Comparison of ENCODE assay signal across 12 cellular contexts in the genomic region with DNA sequence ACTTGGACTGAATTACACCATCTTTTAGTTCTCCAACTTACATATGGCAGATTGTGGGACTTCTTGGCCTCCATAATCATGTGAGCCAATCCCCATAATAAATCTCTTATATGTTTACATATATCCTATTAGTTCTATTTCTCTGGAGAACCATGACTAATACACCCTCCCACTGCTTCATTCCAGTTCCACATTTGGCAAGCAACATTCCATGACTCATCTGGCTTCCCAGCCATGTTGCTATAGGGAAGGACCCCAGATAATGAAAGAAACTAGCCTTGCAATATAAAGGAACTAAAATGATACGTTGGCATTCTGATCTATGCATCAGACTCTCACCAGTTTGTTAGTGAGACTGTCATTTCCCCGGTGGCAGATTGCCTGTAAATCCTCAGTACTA. TPM values are rescaled to one million over a fixed set of nuclear protein-coding genes. Genes with fewer than 3 reads are reported as not detected.
DNase-seq lines count a peak whose midpoint lies in the region; ATAC-seq, FAIRE-seq and TF ChIP-seq lines count a peak whose summit lies in the region.
"Had no signal": no experiment of that assay in that cellular context is flagged by ENCODE, and none has a peak within 500 bp of the region (broad histone marks: within the 10 kb centered on the region; RNA-seq: fewer than 3 reads in every experiment).

No MANE protein-coding gene starts in this region.

- POLR2A ChIA-PET in endothelial cell of umbilical vein (lab: Charles Lee), result no interaction called here

- no peaks in the 10 kb centered on the region for H3K9me1 ChIP-seq in endothelial cell of umbilical vein (replicated peaks; ENCODE audit: control insufficient read depth, extremely low read depth, insufficient read depth, low read length)

- FAIRE-seq in endothelial cell of umbilical vein (lab: Jason Lieb, UNC), result peak; percentile 87

- DNase-seq in Daoy (ENCODE audit: low read depth) (peak; percentile 85), NCI-H226 (peak; percentile 94), endothelial cell of umbilical vein (ENCODE audit: low read depth, low spot score) (peak; percentile 86), omental fat pad (ENCODE audit: low spot score) (no peak), type B pancreatic cell (ENCODE audit: extremely low spot score, unreplicated experiment) (no peak), NCI-H1417 treated with DMSO at 0.1 percent for 48 hours (lab: John Stamatoyannopoulos, UW) (no peak)
- no peak for DNase-seq in activated effector memory CD4-positive, alpha-beta T cell treated with anti-CD3 and anti-CD28 coated beads, Interleukin-2, amount 50 U/mL, for 16 hours
- DNase-seq: activated naive CD4-positive, alpha-beta T cell treated with anti-CD3 and anti-CD28 coated beads for 36 hours; GDM1; naive B cell; WERI-Rb-1 had no signal

- peaks cover 4% of the 10 kb centered on the region for H3K4me1 Mint-ChIP-seq in type B pancreatic cell (ENCODE audit: unreplicated experiment)
- H3K4me1 Mint-ChIP-seq: naive B cell had no signal

- no TSS peak for BruUV-seq in endothelial cell of umbilical vein (replicated peaks; lab: Mats Ljungman, UMichigan)

- H3K9me3 ChIP-seq in endothelial cell of umbilical vein (replicated peaks; ENCODE audit: control insufficient read depth, insufficient read depth, low read length), result no peaks in the 10 kb centered on the region

- no peak overlapping the region for H3K4me2 ChIP-seq in endothelial cell of umbilical vein (ENCODE audit: insufficient read depth, low read length)

- H3K9me3 Mint-ChIP-seq in type B pancreatic cell, result peaks cover 5% of the 10 kb centered on the region
- H3K9me3 Mint-ChIP-seq: activated naive CD4-positive, alpha-beta T cell treated with anti-CD3 and anti-CD28 coated beads for 36 hours had no signal

- H3K27me3 Mint-ChIP-seq in type B pancreatic cell, result no peaks in the 10 kb centered on the region

- dilution Hi-C loops in endothelial cell of umbilical vein (cut with MboI; ENCODE audit: extremely low pct_ligation_motif_present, low sequenced_read_pairs), result no loop called here

- no peaks in the 10 kb centered on the region for H3K36me3 ChIP-seq in endothelial cell of umbilical vein (ENCODE audit: control insufficient read depth in 2 of 2, extremely low read depth in 1 of 2, insufficient read depth in 2 of 2, low read length in 2 of 2)
- H3K36me3 ChIP-seq: WERI-Rb-1 had no signal

- no peak overlapping the region for H3K4me3 Mint-ChIP-seq in type B pancreatic cell
- H3K4me3 Mint-ChIP-seq: activated naive CD4-positive, alpha-beta T cell treated with anti-CD3 and anti-CD28 coated beads for 36 hours; naive B cell had no signal

- H4K20me1 ChIP-seq in endothelial cell of umbilical vein (replicated peaks; ENCODE audit: control insufficient read depth, extremely low read depth, insufficient read depth, low read length), result no peaks in the 10 kb centered on the region

- no peaks in the 10 kb centered on the region for H3K79me2 ChIP-seq in endothelial cell of umbilical vein (ENCODE audit: control insufficient read depth, insufficient read depth, low read length)

- H3K9ac ChIP-seq in endothelial cell of umbilical vein (replicated peaks; ENCODE audit: extremely low read depth, insufficient read depth, low read length), result no peak overlapping the region

- peak overlapping the region; percentile 24 for H2AFZ ChIP-seq in endothelial cell of umbilical vein (ENCODE audit: low read depth, low read length)

- no peaks in the 10 kb centered on the region for H3K27me3 ChIP-seq in endothelial cell of umbilical vein (ENCODE audit: control insufficient read depth in 2 of 2, insufficient read depth in 2 of 2, low read length in 2 of 2)

- no peak overlapping the region for H3K27ac ChIP-seq in endothelial cell of umbilical vein (ENCODE audit: insufficient read depth, low read depth, low read length)
- H3K27ac ChIP-seq: WERI-Rb-1 had no signal

- CTCF ChIA-PET in endothelial cell of umbilical vein (lab: Charles Lee), result interaction anchor here (1.6 kb wide), 1 partner anchor 34 kb away, joined by 3 read pairs; no protein-coding TSS in a partner anchor

- TF ChIP-seq POLR2A in endothelial cell of umbilical vein (IDR thresholded peaks at IDR 0.05; ENCODE audit: low read depth, low read length), result no peak

- peak; percentile 84 for ATAC-seq in omental fat pad (ENCODE audit: low FRiP score)
- no peak for ATAC-seq in HG02763 (IDR thresholded peaks at IDR 0.05; ENCODE audit: unreplicated experiment)

- no peak overlapping the region for H3K4me3 ChIP-seq in endothelial cell of umbilical vein (replicated peaks in 1 of 3; ENCODE audit: insufficient read depth in 1 of 3, low read depth in 1 of 3, low read length in 3 of 3)

- no peaks in the 10 kb centered on the region for H3K36me3 Mint-ChIP-seq in type B pancreatic cell
- H3K36me3 Mint-ChIP-seq: naive B cell had no signal

- H3K27ac Mint-ChIP-seq in type B pancreatic cell, result no peak overlapping the region
- H3K27ac Mint-ChIP-seq: activated naive CD4-positive, alpha-beta T cell treated with anti-CD3 and anti-CD28 coated beads for 36 hours; naive B cell had no signal

- intact Hi-C loops in endothelial cell of umbilical vein (cut with micrococcal nuclease), result no loop called here

- no peaks in the 10 kb centered on the region for H3K4me1 ChIP-seq in endothelial cell of umbilical vein (ENCODE audit: control insufficient read depth, extremely low read depth, insufficient read depth, low read length)

- TF ChIP-seq CTCF in endothelial cell of umbilical vein (IDR thresholded peaks at IDR 0.05; ENCODE audit: extremely low read depth in 1 of 2, insufficient read depth in 1 of 2, low read depth in 1 of 2, low read length in 2 of 2) (no peak), omental fat pad (IDR thresholded peaks at IDR 0.05) (no peak), type B pancreatic cell (conservative IDR thresholded peaks at IDR 0.05) (no peak)

TF ChIP-seq in endothelial cell of umbilical vein, 7 proteins besides CTCF, POLR2A, EP300 and RAD21:
- TF ChIP-seq MYC (IDR thresholded peaks at IDR 0.05; ENCODE audit: low read depth, low read length) (no peak), EZH2 (IDR thresholded peaks at IDR 0.05; ENCODE audit: borderline replicate concordance, low read depth, low read length, severe bottlenecking) (no peak), POLR2AphosphoS5 (IDR thresholded peaks at IDR 0.05; ENCODE audit: insufficient read depth, low read depth, low read length) (no peak), GATA2 (IDR thresholded peaks at IDR 0.05; ENCODE audit: insufficient read depth, insufficient read length, low read depth, low read length) (no peak), MAX (IDR thresholded peaks at IDR 0.05; ENCODE audit: insufficient read depth, insufficient read length) (no peak), FOS (IDR thresholded peaks at IDR 0.05; ENCODE audit: borderline replicate concordance, insufficient read depth, low read length) (peak; percentile 90), JUN (IDR thresholded peaks at IDR 0.05; ENCODE audit: borderline replicate concordance, insufficient read depth, insufficient read length, low read depth) (peak; percentile 80)

RNA-seq across cellular contexts. Expression of gene ACOD1, which starts 10.9 kb away (rescaled TPM):
- not detected in 2 replicates for total RNA-seq in Daoy (2014; rRNA removed; shearing (Covaris generic))
- not detected in 2 replicates for total RNA-seq in endothelial cell of umbilical vein
- not detected in 2 replicates for polyA plus RNA-seq in endothelial cell of umbilical vein
- polyA plus RNA-seq in endothelial cell of umbilical vein (2011; cell fraction: cytosol; rRNA removed), result not detected in 2 replicates
- not detected in 2 replicates for polyA plus RNA-seq in endothelial cell of umbilical vein (2011; cell fraction: nucleus; rRNA removed)
- polyA plus RNA-seq in endothelial cell of umbilical vein (2012), result not detected in 2 replicates
- not detected in 2 replicates for polyA minus RNA-seq in endothelial cell of umbilical vein
- polyA minus RNA-seq in endothelial cell of umbilical vein (2011; cell fraction: cytosol; rRNA and poly(A)+ RNA removed), result not detected
- not detected in 2 replicates for polyA minus RNA-seq in endothelial cell of umbilical vein (2011; cell fraction: nucleus; rRNA and poly(A)+ RNA removed)
- total RNA-seq in omental fat pad, result not detected
- total RNA-seq in type B pancreatic cell (ENCODE audit: low replicate concordance), result not detected in 2 replicates
- total RNA-seq: activated naive CD4-positive, alpha-beta T cell treated with anti-CD3 and anti-CD28 coated beads for 36 hours had no signal

RNA-seq across cellular contexts. Expression of gene KCTD12, which starts 51.2 kb away (rescaled TPM):
- total RNA-seq in Daoy (2014; rRNA removed; shearing (Covaris generic)), result 4.2 and 5.0 TPM in 2 replicates
- 90.8 and 116 TPM in 2 replicates for total RNA-seq in endothelial cell of umbilical vein
- polyA plus RNA-seq in endothelial cell of umbilical vein, result 86.0 and 95.9 TPM in 2 replicates
- 58.5 and 63.3 TPM in 2 replicates for polyA plus RNA-seq in endothelial cell of umbilical vein (2011; cell fraction: cytosol; rRNA removed)
- 60.6 and 85.1 TPM in 2 replicates for polyA plus RNA-seq in endothelial cell of umbilical vein (2011; cell fraction: nucleus; rRNA removed)
- 116 and 132 TPM in 2 replicates for polyA plus RNA-seq in endothelial cell of umbilical vein (2012)
- polyA minus RNA-seq in endothelial cell of umbilical vein, result 125 and 139 TPM in 2 replicates
- polyA minus RNA-seq in endothelial cell of umbilical vein (2011; cell fraction: cytosol; rRNA and poly(A)+ RNA removed), result not detected
- polyA minus RNA-seq in endothelial cell of umbilical vein (2011; cell fraction: nucleus; rRNA and poly(A)+ RNA removed), result 93.3 and 102 TPM in 2 replicates
- 100 to 1,000 TPM in 1 of 4 donors, 10 to 100 TPM in 3; 64.0 to 214 (median 96.2) TPM for total RNA-seq in omental fat pad
- 59.3 and 154 TPM in 2 replicates for total RNA-seq in type B pancreatic cell (ENCODE audit: low replicate concordance)

RNA-seq across cellular contexts. Expression of gene CLN5, which starts 54.5 kb away (rescaled TPM):
- 13.9 and 15.7 TPM in 2 replicates for total RNA-seq in Daoy (2014; rRNA removed; shearing (Covaris generic))
- total RNA-seq in endothelial cell of umbilical vein, result 22.7 and 22.8 TPM in 2 replicates
- 14.2 and 16.5 TPM in 2 replicates for polyA plus RNA-seq in endothelial cell of umbilical vein
- polyA plus RNA-seq in endothelial cell of umbilical vein (2011; cell fraction: cytosol; rRNA removed), result 10.1 and 13.0 TPM in 2 replicates
- 15.1 and 17.6 TPM in 2 replicates for polyA plus RNA-seq in endothelial cell of umbilical vein (2011; cell fraction: nucleus; rRNA removed)
- polyA plus RNA-seq in endothelial cell of umbilical vein (2012), result 18.9 and 26.7 TPM in 2 replicates
- 13.2 and 13.5 TPM in 2 replicates for polyA minus RNA-seq in endothelial cell of umbilical vein
- polyA minus RNA-seq in endothelial cell of umbilical vein (2011; cell fraction: cytosol; rRNA and poly(A)+ RNA removed), result 5.2 TPM
- 14.1 and 19.8 TPM in 2 replicates for polyA minus RNA-seq in endothelial cell of umbilical vein (2011; cell fraction: nucleus; rRNA and poly(A)+ RNA removed)
- 10 to 100 TPM; 13.0 to 31.9 (median 28.5) TPM for total RNA-seq in omental fat pad
- 24.9 and 25.6 TPM in 2 replicates for total RNA-seq in type B pancreatic cell (ENCODE audit: low replicate concordance)

Comparison
In these comparisons a context has a peak if more than half of its experiments do, and no peak if none do; other contexts are left out.
1. DNase-seq: peak in Daoy (single experiment), NCI-H226 (single experiment) and endothelial cell of umbilical vein (single experiment); none in omental fat pad (single experiment), type B pancreatic cell (single experiment), NCI-H1417 treated with DMSO at 0.1 percent for 48 hours (single experiment) and activated effector memory CD4-positive, alpha-beta T cell treated with anti-CD3 and anti-CD28 coated beads, Interleukin-2, amount 50 U/mL, for 16 hours (single experiment).
2. RNA of gene KCTD12, which starts 51.2 kb away (total RNA-seq): 59.3 to 154 TPM in type B pancreatic cell, 90.8 to 116 TPM in endothelial cell of umbilical vein and 64.0 to 214 TPM in omental fat pad; 4.2 to 5.0 TPM in Daoy; every median in the first group is over 10 times any median in the second.